8 cellular contexts compared by ENCODE assay signal in genomic region chr17:31318298-31319190, GRCh38. TPM values are rescaled to one million over a fixed set of nuclear protein-coding genes. Genes with fewer than 3 reads are reported as not detected.
DNase-seq lines count a peak whose midpoint lies in the region; FAIRE-seq lines count a peak whose summit lies in the region.

No MANE protein-coding gene starts in this region.

- 61 to 83% (median 63%) methylated on average over 11 of the region's 11 CpGs for WGBS in small intestine, 3 donors

- no peaks in the 10 kb centered on the region for H3K4me1 ChIP-seq in small intestine (ENCODE audit: control insufficient read depth in 2 of 2, insufficient read depth in 1 of 2, low read depth in 1 of 2, low read length in 1 of 2)

- H3K36me3 ChIP-seq in small intestine (ENCODE audit: control insufficient read depth in 2 of 2, insufficient read depth in 2 of 2, low read length in 2 of 2), result no peaks in the 10 kb centered on the region

- FAIRE-seq in small intestine (lab: Jason Lieb, UNC), result no peak

- peak overlapping the region in 1 of 2 donors; percentile 28 for H3K4me3 ChIP-seq in small intestine (ENCODE audit: low read depth in 1 of 2, low read length in 2 of 2)

- no peaks in the 10 kb centered on the region for H3K27me3 ChIP-seq in small intestine (ENCODE audit: control insufficient read depth in 2 of 2, insufficient read depth in 2 of 2, low read length in 2 of 2)

- H3K9me3 ChIP-seq in small intestine (ENCODE audit: control insufficient read depth, low read depth), result no peaks in the 10 kb centered on the region

- H3K27ac ChIP-seq in small intestine (ENCODE audit: low read depth in 1 of 2, low read length in 1 of 2), result peak overlapping the region; percentile 87 to 94

- DNase-seq in NCI-H748 (lab: John Stamatoyannopoulos, UW; ENCODE audit: unreplicated experiment) (peak; percentile 3), NCI-H748 treated with DMSO at 0.1 percent for 48 hours (lab: John Stamatoyannopoulos, UW) (no peak), NOMO-1 treated with dmso at 0.1 percent for 144 hours (lab: John Stamatoyannopoulos, UW; ENCODE audit: unreplicated experiment) (peak; percentile 73), globus pallidus (ENCODE audit: low spot score) (peak; percentile 94), small intestine (peak; percentile 28), NCI-H82 (lab: John Stamatoyannopoulos, UW) (no peak), ecto neural progenitor cell (ENCODE audit: low spot score) (no peak)
- peak; percentile 84 for DNase-seq in activated effector memory CD4-positive, alpha-beta T cell treated with anti-CD3 and anti-CD28 coated beads, Interleukin-2, amount 50 U/mL, for 16 hours

RNA-seq across cellular contexts. Expression of gene EVI2A, which starts 2.9 kb away (rescaled TPM):
- 1 to 10 TPM; 1.3 to 9.5 (median 8.1) TPM for polyA plus RNA-seq in small intestine

RNA-seq across cellular contexts. Expression of gene EVI2B, which starts 4.7 kb away (rescaled TPM):
- 10 to 100 TPM in 1 of 3 donors, 1 to 10 TPM in 2; 1.1 to 20.5 (median 6.7) TPM for polyA plus RNA-seq in small intestine

RNA-seq across cellular contexts. Expression of gene OMG, which starts 21.5 kb away (rescaled TPM):
- polyA plus RNA-seq in small intestine, result 1 to 10 TPM in 2 of 3 donors, not detected in 1; 1.3 to 5.9 TPM

Comparison
In these comparisons a context has a peak if more than half of its experiments do, and no peak if none do; other contexts are left out.
1. DNase-seq: peak in NCI-H748 (single experiment), NOMO-1 treated with dmso at 0.1 percent for 144 hours (single experiment), activated effector memory CD4-positive, alpha-beta T cell treated with anti-CD3 and anti-CD28 coated beads, Interleukin-2, amount 50 U/mL, for 16 hours (single experiment), globus pallidus (single experiment) and small intestine (single experiment); none in NCI-H748 treated with DMSO at 0.1 percent for 48 hours (single experiment), NCI-H82 (single experiment) and ecto neural progenitor cell (single experiment).